In the genomic region with DNA sequence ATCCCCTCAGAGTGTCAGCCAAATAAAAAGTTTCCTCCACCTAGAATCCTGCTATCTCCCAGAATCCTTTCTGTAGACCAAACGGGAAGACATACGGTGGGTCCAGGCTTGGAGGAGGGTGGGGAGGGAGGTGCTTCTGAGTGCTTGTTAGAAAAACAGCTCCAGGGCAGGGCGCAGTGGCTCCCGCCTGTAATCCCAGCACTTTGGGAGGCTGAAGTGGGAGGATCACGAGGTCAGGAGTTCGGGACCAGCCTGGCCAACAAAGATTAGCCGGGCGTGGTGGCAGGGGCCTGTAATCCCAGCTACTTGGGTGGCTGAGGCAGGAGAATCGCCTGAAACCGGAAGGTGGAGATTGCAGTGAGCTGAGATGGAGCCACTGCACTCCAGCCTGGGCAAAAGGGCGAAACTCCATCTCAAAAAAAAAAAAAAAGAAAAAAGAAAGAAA, we compare ENCODE assay signal across 14 cellular contexts. TPM values are rescaled to one million over a fixed set of nuclear protein-coding genes. Genes with fewer than 3 reads are reported as not detected.
DNase-seq lines count a peak whose midpoint lies in the region; ATAC-seq, FAIRE-seq and TF ChIP-seq lines count a peak whose summit lies in the region.
"Not testable (repeated sequence)": the region's sequence is repeated elsewhere in the genome, so short reads cannot be mapped to it uniquely, and the experiment has no call there.
"Had no signal": no experiment of that assay in that cellular context is flagged by ENCODE, and none has a peak within 500 bp of the region (broad histone marks: within the 10 kb centered on the region; RNA-seq: fewer than 3 reads in every experiment).

No MANE protein-coding gene starts in this region.

- CTCF ChIA-PET in A549 (lab: Yijun Ruan, JAX) = interaction anchor here (0.8 kb wide), 1 partner anchor 12 kb away, joined by 3 read pairs; no protein-coding TSS in a partner anchor

- H2AFZ ChIP-seq in keratinocyte (ENCODE audit: control insufficient read depth, low read length) = not testable (repeated sequence)

- TF ChIP-seq POLR2A in A549 (IDR thresholded peaks at IDR 0.05; ENCODE audit: low read length) = not testable (repeated sequence)

- H3K4me2 ChIP-seq in A549 (peak overlapping the region; percentile 96), keratinocyte (ENCODE audit: control insufficient read depth, extremely low read depth, insufficient read depth, low read depth, low read length) (peak overlapping the region; percentile 82)

- peak overlapping the region; percentile 64 for H3K4me3 Mint-ChIP-seq in T-helper 2 cell treated with Interferon-gamma antibody and Interleukin-4, amounts not matched to agents 5 μg/mL and 100 μg/mL, for 36 hours
- peak overlapping the region; percentile 84 to 92 (median 87) for H3K4me3 Mint-ChIP-seq in brain
- peak overlapping the region; percentile 86 to 90 (median 90) for H3K4me3 Mint-ChIP-seq in nephron

- H3K36me3 ChIP-seq in HAP-1 (replicated peaks); keratinocyte (ENCODE audit: control insufficient read depth in 2 of 2, extremely low read depth in 1 of 2, insufficient read depth in 2 of 2, low read length in 2 of 2); skeletal muscle tissue (ENCODE audit: control insufficient read depth in 3 of 3, insufficient read depth in 3 of 3, low read length in 3 of 3): not testable (repeated sequence)

- TF ChIP-seq EP300 in A549 (IDR thresholded peaks at IDR 0.05) = not testable (repeated sequence)

- H3K4me1 Mint-ChIP-seq in T-helper 2 cell treated with Interferon-gamma antibody and Interleukin-4, amounts not matched to agents 5 μg/mL and 100 μg/mL, for 36 hours (ENCODE audit: low read depth) = not testable (repeated sequence)
- H3K4me1 Mint-ChIP-seq in brain (peaks cover 16% of the 10 kb centered on the region), nephron (peaks cover 14% of the 10 kb centered on the region)

- not testable (repeated sequence) for TF ChIP-seq RAD21 in A549 (conservative IDR thresholded peaks at IDR 0.05 in 1 of 2, IDR thresholded peaks at IDR 0.05 in 1 of 2)

- H4K20me1 ChIP-seq in keratinocyte (ENCODE audit: control insufficient read depth, extremely low read depth, insufficient read depth, low read length) = not testable (repeated sequence)

- dilution Hi-C loops in keratinocyte (cut with MboI; ENCODE audit: extremely low pct_ligation_motif_present, low sequenced_read_pairs) = not testable (repeated sequence)

- H3K9me3 ChIP-seq in A549; HAP-1; keratinocyte (ENCODE audit: control insufficient read depth, low read depth, low read length); skeletal muscle tissue (ENCODE audit: control insufficient read depth in 3 of 3, low read length in 3 of 3): not testable (repeated sequence)

- not testable (repeated sequence) for H3K27ac Mint-ChIP-seq in T-helper 2 cell treated with Interferon-gamma antibody and Interleukin-4, amounts not matched to agents 5 μg/mL and 100 μg/mL, for 36 hours
- H3K27ac Mint-ChIP-seq in brain (peak overlapping the region in 3 of 5 experiments; percentile 53 to 90 (median 66)), nephron (peak overlapping the region in 2 of 3 experiments; percentile 4 to 93)

- H3K9me1 ChIP-seq in keratinocyte (ENCODE audit: control insufficient read depth, extremely low read depth, insufficient read depth, low read length) = not testable (repeated sequence)

- H3K4me3 ChIP-seq in A549 (peak overlapping the region; percentile 57; the same call in 1 of the 3 replicates), HAP-1 (peak overlapping the region; percentile 38), foreskin fibroblast (ENCODE audit: low read depth in 1 of 2, low read length in 2 of 2) (peak overlapping the region; percentile 33 to 56), keratinocyte (ENCODE audit: control insufficient read depth in 2 of 3, extremely low read depth in 1 of 3, insufficient read depth in 2 of 3, low read depth in 1 of 3, low read length in 3 of 3) (peak overlapping the region in 1 of 3 experiments; percentile 60), skeletal muscle tissue (ENCODE audit: low read length in 3 of 3) (peak overlapping the region; percentile 74 to 83 (median 80))

- in situ Hi-C loops in HAP-1 (cut with MboI; ENCODE audit: low sequenced_read_pairs) = not testable (repeated sequence)

- not testable (repeated sequence) for ATAC-seq in A549

- H3K9ac ChIP-seq in keratinocyte (ENCODE audit: control insufficient read depth, extremely low read depth, insufficient read depth, low read length) = not testable (repeated sequence)
- H3K9ac ChIP-seq in skeletal muscle tissue (ENCODE audit: low read depth in 1 of 3, low read length in 3 of 3) = peak overlapping the region; percentile 92 to 97 (median 97)

- peaks cover 27% of the 10 kb centered on the region for H3K4me1 ChIP-seq in A549
- H3K4me1 ChIP-seq in HAP-1 = peaks cover 11% of the 10 kb centered on the region
- not testable (repeated sequence) for H3K4me1 ChIP-seq in keratinocyte (ENCODE audit: control insufficient read depth, extremely low read depth, insufficient read depth, low read length)
- H3K4me1 ChIP-seq in skeletal muscle tissue (ENCODE audit: control insufficient read depth in 3 of 3, insufficient read depth in 3 of 3, low read length in 3 of 3) = peaks cover 26 to 34% (median 27%) of the 10 kb centered on the region in 3 donors

- H3K36me3 Mint-ChIP-seq in T-helper 2 cell treated with Interferon-gamma antibody and Interleukin-4, amounts not matched to agents 5 μg/mL and 100 μg/mL, for 36 hours (ENCODE audit: low read depth); brain; nephron (ENCODE audit: low read depth): not testable (repeated sequence)

- not testable (repeated sequence) for H3K9me3 Mint-ChIP-seq in T-helper 2 cell treated with Interferon-gamma antibody and Interleukin-4, amounts not matched to agents 5 μg/mL and 100 μg/mL, for 36 hours; brain; nephron

- H3K27me3 ChIP-seq in HAP-1 (ENCODE audit: low read depth); skeletal muscle tissue (ENCODE audit: control insufficient read depth in 3 of 3, insufficient read depth in 3 of 3, low read length in 3 of 3): not testable (repeated sequence)
- H3K27me3 ChIP-seq in keratinocyte (ENCODE audit: control insufficient read depth, extremely low read depth, insufficient read depth, low read length) = peaks cover 15% of the 10 kb centered on the region

- H3K79me2 ChIP-seq in keratinocyte (ENCODE audit: control insufficient read depth, insufficient read depth, low read length) = not testable (repeated sequence)

- H3K27me3 Mint-ChIP-seq in T-helper 2 cell treated with Interferon-gamma antibody and Interleukin-4, amounts not matched to agents 5 μg/mL and 100 μg/mL, for 36 hours (ENCODE audit: low read depth) = peaks cover 29% of the 10 kb centered on the region
- not testable (repeated sequence) for H3K27me3 Mint-ChIP-seq in brain
- peaks cover 20% of the 10 kb centered on the region for H3K27me3 Mint-ChIP-seq in nephron (ENCODE audit: low read depth)

- WGBS in A549 (ENCODE audit: missing lambda C conversion rate) = 79% methylated on average over 10 of the region's 11 CpGs

- not testable (repeated sequence) for H3K27ac ChIP-seq in A549; keratinocyte (ENCODE audit: control insufficient read depth, insufficient read depth, low read length)
- H3K27ac ChIP-seq in skeletal muscle tissue (ENCODE audit: low read depth, low read length) = peak overlapping the region; percentile 99

- POLR2A ChIA-PET in A549 (lab: Yijun Ruan, JAX) = not testable (repeated sequence)

- TF ChIP-seq CTCF in A549 (IDR thresholded peaks at IDR 0.05); brain (conservative IDR thresholded peaks at IDR 0.05); foreskin fibroblast (IDR thresholded peaks at IDR 0.05; ENCODE audit: low read depth, low read length); keratinocyte (optimal IDR thresholded peaks at IDR 0.05 in 1 of 3, IDR thresholded peaks at IDR 0.05 in 1 of 3, conservative IDR thresholded peaks at IDR 0.05 in 1 of 3; ENCODE audit: extremely low read depth in 1 of 3, insufficient read depth in 2 of 3, low read length in 3 of 3); nephron (IDR thresholded peaks at IDR 0.05; ENCODE audit: unreplicated experiment in 3 of 3): not testable (repeated sequence)

- not testable (repeated sequence) for FAIRE-seq in A549 (lab: Jason Lieb, UNC); keratinocyte (lab: Jason Lieb, UNC)

- DNase-seq in A549 (ENCODE audit: low read depth in 1 of 2, low spot score in 1 of 2); T-helper 2 cell treated with Interferon-gamma antibody and Interleukin-4, amounts not matched to agents 5 μg/mL and 100 μg/mL, for 36 hours (ENCODE audit: low spot score); foreskin fibroblast; keratinocyte (ENCODE audit: low read depth, low spot score): not testable (repeated sequence)
- peak in 1 of 2 experiments; percentile 53 for DNase-seq in HAP-1 (ENCODE audit: low spot score in 2 of 2)

RNA-seq across cellular contexts. Expression of gene ART5, which starts 1.3 kb away (rescaled TPM):
- polyA plus RNA-seq in A549 (2011; rRNA removed) (0.08 and 0.12 TPM in 2 replicates), A549 (2017; fragmentation: RNase III; extraction: RNeasy Plus Mini Kit Qiagen cat#74134 plus additional on column Dnase treatment) (0.22 to 0.30 TPM in 2 of 3 replicates, not detected in the other), brain (ENCODE audit: insufficient read depth, low read depth, low replicate concordance) (0.85 TPM), keratinocyte (not detected in 3 replicates)
- polyA plus RNA-seq in A549 (2012; cell fraction: cytosol; rRNA removed) = 0.11 and 0.12 TPM in 2 replicates
- polyA plus RNA-seq in A549 (2012; cell fraction: nucleus; rRNA removed) = 0.12 and 0.20 TPM in 2 replicates
- not detected in 2 replicates for polyA minus RNA-seq in A549 (2011; rRNA and poly(A)+ RNA removed)
- polyA plus RNA-seq in keratinocyte (2011; ENCODE audit: low read depth) = not detected
- not detected in 2 replicates for polyA plus RNA-seq in keratinocyte (2011; cell fraction: cytosol; rRNA removed)
- polyA plus RNA-seq in keratinocyte (2011; cell fraction: nucleus; rRNA removed) = not detected in 2 replicates
- polyA plus RNA-seq in keratinocyte (2012; ENCODE audit: low replicate concordance) = not detected in 2 replicates
- polyA minus RNA-seq in keratinocyte = not detected in 3 replicates
- not detected for polyA minus RNA-seq in keratinocyte (2011; cell fraction: cytosol; rRNA and poly(A)+ RNA removed)
- polyA minus RNA-seq in keratinocyte (2011; cell fraction: nucleus; rRNA and poly(A)+ RNA removed) = not detected in 2 replicates
- 0.52 TPM for total RNA-seq in skeletal muscle tissue
- total RNA-seq: activated CD8-positive, alpha-beta memory T cell treated with anti-CD3 and anti-CD28 coated beads for 36 hours; activated T-helper 2 cell treated with anti-CD3 and anti-CD28 coated beads, Interferon-gamma antibody, Interleukin-2, Interleukin-4, amounts not matched to agents 10 μg/mL and 5 μg/mL and 100 μg/mL, durations not matched to agents 14 hours and 24 hours and 36 hours; fibroblast of villous mesenchyme; lung microvascular endothelial cell; SK-MEL-5 had no signal

RNA-seq across cellular contexts. Expression of gene ART1, which starts 1.8 kb away (rescaled TPM):
- polyA plus RNA-seq in A549 (2011; rRNA removed) (not detected in 2 replicates), A549 (2017; fragmentation: RNase III; extraction: RNeasy Plus Mini Kit Qiagen cat#74134 plus additional on column Dnase treatment) (not detected in 3 replicates), brain (ENCODE audit: insufficient read depth, low read depth, low replicate concordance) (not detected), keratinocyte (not detected in 3 replicates)
- not detected in 2 replicates for polyA plus RNA-seq in A549 (2012; cell fraction: cytosol; rRNA removed)
- polyA plus RNA-seq in A549 (2012; cell fraction: nucleus; rRNA removed) = not detected in 2 replicates
- not detected in 2 replicates for polyA minus RNA-seq in A549 (2011; rRNA and poly(A)+ RNA removed)
- not detected for polyA plus RNA-seq in keratinocyte (2011; ENCODE audit: low read depth)
- not detected in 2 replicates for polyA plus RNA-seq in keratinocyte (2011; cell fraction: cytosol; rRNA removed)
- polyA plus RNA-seq in keratinocyte (2011; cell fraction: nucleus; rRNA removed) = not detected in 2 replicates
- polyA plus RNA-seq in keratinocyte (2012; ENCODE audit: low replicate concordance) = 0.13 TPM in 1 of 2 replicates, not detected in the other
- polyA minus RNA-seq in keratinocyte = not detected in 3 replicates
- not detected for polyA minus RNA-seq in keratinocyte (2011; cell fraction: cytosol; rRNA and poly(A)+ RNA removed)
- polyA minus RNA-seq in keratinocyte (2011; cell fraction: nucleus; rRNA and poly(A)+ RNA removed) = not detected in 2 replicates
- 2.1 TPM for total RNA-seq in skeletal muscle tissue
- total RNA-seq: activated CD8-positive, alpha-beta memory T cell treated with anti-CD3 and anti-CD28 coated beads for 36 hours; activated T-helper 2 cell treated with anti-CD3 and anti-CD28 coated beads, Interferon-gamma antibody, Interleukin-2, Interleukin-4, amounts not matched to agents 10 μg/mL and 5 μg/mL and 100 μg/mL, durations not matched to agents 14 hours and 24 hours and 36 hours; fibroblast of villous mesenchyme; lung microvascular endothelial cell; SK-MEL-5 had no signal
- polyA plus RNA-seq: adrenal gland had no signal

RNA-seq across cellular contexts. Expression of gene CHRNA10, which starts 28.1 kb away (rescaled TPM):
- polyA plus RNA-seq in A549 (2011; rRNA removed) (0.44 and 0.61 TPM in 2 replicates), A549 (2017; fragmentation: RNase III; extraction: RNeasy Plus Mini Kit Qiagen cat#74134 plus additional on column Dnase treatment) (0.85 to 1.1 TPM (median 0.87 TPM) in 3 replicates), brain (ENCODE audit: insufficient read depth, low read depth, low replicate concordance) (not detected), keratinocyte (0.46 to 0.98 TPM (median 0.83 TPM) in 3 replicates)
- 1.1 and 1.4 TPM in 2 replicates for polyA plus RNA-seq in A549 (2012; cell fraction: cytosol; rRNA removed)
- polyA plus RNA-seq in A549 (2012; cell fraction: nucleus; rRNA removed) = 9.0 and 11.0 TPM in 2 replicates
- 0.66 and 1.4 TPM in 2 replicates for polyA minus RNA-seq in A549 (2011; rRNA and poly(A)+ RNA removed)
- polyA plus RNA-seq in keratinocyte (2011; ENCODE audit: low read depth) = not detected
- polyA plus RNA-seq in keratinocyte (2011; cell fraction: cytosol; rRNA removed) = 0.13 and 0.17 TPM in 2 replicates
- polyA plus RNA-seq in keratinocyte (2011; cell fraction: nucleus; rRNA removed) = 3.0 and 3.6 TPM in 2 replicates
- polyA plus RNA-seq in keratinocyte (2012; ENCODE audit: low replicate concordance) = 0.21 and 0.58 TPM in 2 replicates
- polyA minus RNA-seq in keratinocyte = 0.30 to 1.5 TPM (median 1.2 TPM) in 3 replicates
- polyA minus RNA-seq in keratinocyte (2011; cell fraction: cytosol; rRNA and poly(A)+ RNA removed) = not detected
- 2.5 and 2.6 TPM in 2 replicates for polyA minus RNA-seq in keratinocyte (2011; cell fraction: nucleus; rRNA and poly(A)+ RNA removed)
- 0.52 TPM for total RNA-seq in skeletal muscle tissue
